In genomic region chr1:37474697-37475379, GRCh38 we compare ENCODE assay signal across 8 cellular contexts. TPM values are rescaled to one million over a fixed set of nuclear protein-coding genes. Genes with fewer than 3 reads are reported as not detected.
DNase-seq lines count a peak whose midpoint lies in the region; ATAC-seq and TF ChIP-seq lines count a peak whose summit lies in the region.

No MANE protein-coding gene starts in this region.

- DNase-seq in ACHN (peak; percentile 28), H7 (no peak), activated B cell treated with CpG ODN at 0.5 μM for 24 hours (no peak), fibroblast of lung (ENCODE audit: low read depth in 2 of 2) (peak in 1 of 2 donors; percentile 42), neuronal stem cell (ENCODE audit: low spot score) (no peak), DMS153 treated with DMSO at 0.1 percent for 48 hours (lab: John Stamatoyannopoulos, UW; ENCODE audit: unreplicated experiment) (no peak), NCI-H1105 (lab: John Stamatoyannopoulos, UW) (no peak)

- peak overlapping the region; percentile 99 for H3K4me2 ChIP-seq in fibroblast of lung (ENCODE audit: extremely low read depth, insufficient read depth, low read length)
- peak overlapping the region; percentile 97 for H3K4me2 ChIP-seq in neuronal stem cell (ENCODE audit: insufficient read depth, low read length, poor library complexity, severe bottlenecking)

- H3K4me3 Mint-ChIP-seq in activated B cell treated with CpG ODN at 0.5 μM for 24 hours: peak overlapping the region; percentile 99

- H3K23ac ChIP-seq in neuronal stem cell (ENCODE audit: low read depth, low read length, poor library complexity): peak overlapping the region; percentile 89

- H2AK5ac ChIP-seq in neuronal stem cell (ENCODE audit: low read depth, low read length): peak overlapping the region; percentile 2

- no peak overlapping the region for H2BK12ac ChIP-seq in neuronal stem cell (ENCODE audit: low read length)

- in situ Hi-C loops in ACHN (cut with HindIII; ENCODE audit: low pct_ligation_motif_present, low pct_unique_long_range_greater_than_20kb, low sequenced_read_pairs): no loop called here

- no peak overlapping the region for H4K8ac ChIP-seq in neuronal stem cell (ENCODE audit: low read depth, low read length)

- no peak overlapping the region for H2BK120ac ChIP-seq in neuronal stem cell (ENCODE audit: low read depth, low read length)

- intact Hi-C loops in activated B cell treated with CpG ODN at 0.5 μM for 24 hours (cut with micrococcal nuclease): loop anchor here (1.0 to 10.0 kb wide), 7 partner anchors 39 to 1630 kb away; partner anchors contain the start of genes C1orf122, CDCA8, GNL2 and MEAF6

- H2BK15ac ChIP-seq in neuronal stem cell (ENCODE audit: low read length): no peak overlapping the region

- ATAC-seq in activated B cell treated with CpG ODN at 0.5 μM for 24 hours (ENCODE audit: low read depth) (no peak), HG03571 (IDR thresholded peaks at IDR 0.05; ENCODE audit: unreplicated experiment) (no peak)

- H3K9me3 ChIP-seq in fibroblast of lung (ENCODE audit: control insufficient read depth, insufficient read depth, low read depth, low read length) (no peaks in the 10 kb centered on the region), neuronal stem cell (replicated peaks in 1 of 2; ENCODE audit: control insufficient read depth in 2 of 2, insufficient read depth in 1 of 2, low read depth in 1 of 2, low read length in 2 of 2) (no peaks in the 10 kb centered on the region)

- H3K27ac ChIP-seq in fibroblast of lung (ENCODE audit: insufficient read depth, low read length) (peak overlapping the region; percentile 92), neuronal stem cell (replicated peaks; ENCODE audit: low read length) (no peak overlapping the region)

- no CpG with 5 or more reads among the region's 38 CpGs for WGBS in neuronal stem cell (ENCODE audit: extremely low coverage in 2 of 2, insufficient read length in 2 of 2, insufficient replicate concordance in 1 of 2), 2 donors

- TF ChIP-seq CTCF in activated B cell treated with CpG ODN at 0.5 μM for 24 hours (IDR thresholded peaks at IDR 0.05) (no peak), fibroblast of lung (conservative IDR thresholded peaks at IDR 0.05 in 1 of 2, IDR thresholded peaks at IDR 0.05 in 1 of 2; ENCODE audit: low read depth in 1 of 2, low read length in 2 of 2) (no peak)

- no peak overlapping the region for H4K91ac ChIP-seq in neuronal stem cell (ENCODE audit: low read depth, low read length, poor library complexity)

- no peak overlapping the region for H3K14ac ChIP-seq in neuronal stem cell (ENCODE audit: low read length)

- H3K4me1 Mint-ChIP-seq in activated B cell treated with CpG ODN at 0.5 μM for 24 hours: peaks cover 43% of the 10 kb centered on the region

- H3K4me3 ChIP-seq in H7 (ENCODE audit: insufficient read depth, low read depth, low read length): peak overlapping the region; percentile 83
- peak overlapping the region; percentile 79 to 85 (median 82) for H3K4me3 ChIP-seq in fibroblast of lung (replicated peaks in 1 of 4; ENCODE audit: control extremely low read depth in 1 of 4, insufficient read depth in 1 of 4, low read depth in 3 of 4, low read length in 4 of 4)
- peak overlapping the region; percentile 70 to 79 for H3K4me3 ChIP-seq in neuronal stem cell (ENCODE audit: low read length in 2 of 2)

- H3K27me3 Mint-ChIP-seq in activated B cell treated with CpG ODN at 0.5 μM for 24 hours: peaks cover 6% of the 10 kb centered on the region

- H2AFZ ChIP-seq in fibroblast of lung (ENCODE audit: low read length) (no peak overlapping the region), neuronal stem cell (ENCODE audit: low read length) (peak overlapping the region; percentile 94)

- peak overlapping the region; percentile 83 for H3K18ac ChIP-seq in neuronal stem cell (ENCODE audit: low read length)

- H3K9ac ChIP-seq in fibroblast of lung (ENCODE audit: insufficient read depth, low read length): peak overlapping the region; percentile 87
- peak overlapping the region; percentile 60 for H3K9ac ChIP-seq in neuronal stem cell (ENCODE audit: low read depth, low read length, poor library complexity)

- H3K27me3 ChIP-seq in H7 (ENCODE audit: control insufficient read depth, insufficient read depth, low read length) (peaks cover 10% of the 10 kb centered on the region), fibroblast of lung (ENCODE audit: control insufficient read depth, insufficient read depth, low read length) (no peaks in the 10 kb centered on the region), neuronal stem cell (ENCODE audit: control insufficient read depth in 3 of 3, insufficient read depth in 3 of 3, low read depth in 1 of 3, low read length in 3 of 3) (peaks cover 0 to 24% (median 17%) of the 10 kb centered on the region in 3 experiments)

- no peaks in the 10 kb centered on the region for H4K20me1 ChIP-seq in fibroblast of lung (ENCODE audit: control insufficient read depth, extremely low read depth, insufficient read depth, low read length)

- no peak overlapping the region for H2BK5ac ChIP-seq in neuronal stem cell (ENCODE audit: low read length)

- POLR2A ChIA-PET in activated B cell treated with CpG ODN at 0.5 μM for 24 hours (lab: Charles Lee): interaction anchor here (0.7 to 7.9 kb wide), 16 partner anchors 9 to 1011 kb away, joined by 3 to 132 read pairs (median 4); partner anchors contain the start of genes C1orf122, CDCA8, MEAF6 and MRPS15

- peaks cover 48% of the 10 kb centered on the region for H3K36me3 Mint-ChIP-seq in activated B cell treated with CpG ODN at 0.5 μM for 24 hours (ENCODE audit: low read depth)

- H3K4me1 ChIP-seq in fibroblast of lung (ENCODE audit: control insufficient read depth, extremely low read depth, insufficient read depth, low read length): peaks cover 52% of the 10 kb centered on the region
- peaks cover 27 to 48% of the 10 kb centered on the region in 2 donors for H3K4me1 ChIP-seq in neuronal stem cell (ENCODE audit: control insufficient read depth in 2 of 2, insufficient read depth in 1 of 2, low read depth in 1 of 2, low read length in 2 of 2)

- H3K27ac Mint-ChIP-seq in activated B cell treated with CpG ODN at 0.5 μM for 24 hours: peak overlapping the region; percentile 92

- no peaks in the 10 kb centered on the region for H3K79me1 ChIP-seq in neuronal stem cell (ENCODE audit: low read depth, low read length)

- no peaks in the 10 kb centered on the region for H3K9me3 Mint-ChIP-seq in activated B cell treated with CpG ODN at 0.5 μM for 24 hours

- CTCF ChIA-PET in activated B cell treated with CpG ODN at 0.5 μM for 24 hours (lab: Charles Lee): interaction anchor here (1.8 to 10.1 kb wide), 3 partner anchors 13 to 19 kb away, joined by 7 to 124 read pairs (median 32); no protein-coding TSS in a partner anchor

- H3K4ac ChIP-seq in neuronal stem cell (ENCODE audit: low read length): no peak overlapping the region

- H3K79me2 ChIP-seq in fibroblast of lung (ENCODE audit: control insufficient read depth, insufficient read depth, low read length): peaks cover 46% of the 10 kb centered on the region

- H3K36me3 ChIP-seq in H7 (replicated peaks; ENCODE audit: control insufficient read depth, insufficient read depth, low read length): peaks cover 11% of the 10 kb centered on the region
- peaks cover 9% of the 10 kb centered on the region for H3K36me3 ChIP-seq in fibroblast of lung (ENCODE audit: control insufficient read depth, insufficient read depth, low read length)
- peaks cover 8 to 28% of the 10 kb centered on the region in 2 donors for H3K36me3 ChIP-seq in neuronal stem cell (replicated peaks in 1 of 2; ENCODE audit: control insufficient read depth in 2 of 2, insufficient read depth in 2 of 2, low read length in 2 of 2)

RNA-seq across cellular contexts. Expression of gene ZC3H12A, which starts 0.5 kb away (rescaled TPM):
- total RNA-seq in H7 (2014; rRNA removed; shearing (Covaris generic)): 11.0 and 12.3 TPM in 2 replicates
- total RNA-seq in activated B cell treated with CpG ODN at 0.5 μM for 24 hours (140 and 145 TPM in 2 replicates), fibroblast of lung (6.7 and 7.8 TPM in 2 replicates)
- polyA plus RNA-seq in fibroblast of lung: 4.8 and 4.9 TPM in 2 replicates
- polyA plus RNA-seq in fibroblast of lung (2012): 3.8 and 4.4 TPM in 2 replicates
- polyA minus RNA-seq in fibroblast of lung (ENCODE audit: low replicate concordance): 4.2 and 17.8 TPM in 2 replicates
- polyA plus RNA-seq in neuronal stem cell (2013, experiment 1 of 2): 2.5 TPM
- polyA plus RNA-seq in neuronal stem cell (2013, experiment 2 of 2): 2.1 TPM

RNA-seq across cellular contexts. Expression of gene MEAF6, which starts 39.7 kb away (rescaled TPM):
- 65.4 and 71.3 TPM in 2 replicates for total RNA-seq in H7 (2014; rRNA removed; shearing (Covaris generic))
- total RNA-seq in activated B cell treated with CpG ODN at 0.5 μM for 24 hours (59.9 and 66.5 TPM in 2 replicates), fibroblast of lung (47.5 and 56.0 TPM in 2 replicates)
- 49.4 and 76.4 TPM in 2 replicates for polyA plus RNA-seq in fibroblast of lung
- 41.8 and 54.4 TPM in 2 replicates for polyA plus RNA-seq in fibroblast of lung (2012)
- 7.5 and 8.1 TPM in 2 replicates for polyA minus RNA-seq in fibroblast of lung (ENCODE audit: low replicate concordance)
- polyA plus RNA-seq in neuronal stem cell (2013, experiment 1 of 2): 64.9 TPM
- polyA plus RNA-seq in neuronal stem cell (2013, experiment 2 of 2): 65.6 TPM

Comparison
In these comparisons a context has a peak if more than half of its experiments do, and no peak if none do; other contexts are left out.
1. RNA of gene ZC3H12A, which starts 0.5 kb away (total RNA-seq): 140 to 145 TPM in activated B cell treated with CpG ODN at 0.5 μM for 24 hours; 11.0 to 12.3 TPM in H7 and 6.7 to 7.8 TPM in fibroblast of lung; every median in the first group is over 10 times any median in the second.
2. Peak in every context shown above with its lines, with median percentiles within 50 percentile points of each other: H3K4me3 ChIP-seq.